In genomic region chr7:47474211-47474936, GRCh38 we compare ENCODE assay signal across 12 cellular contexts.
DNase-seq lines count a peak whose midpoint lies in the region; ATAC-seq, FAIRE-seq and TF ChIP-seq lines count a peak whose summit lies in the region.
"Had no signal": no experiment of that assay in that cellular context is flagged by ENCODE, and none has a peak within 500 bp of the region (broad histone marks: within the 10 kb centered on the region; RNA-seq: fewer than 3 reads in every experiment).

No MANE protein-coding gene starts in this region.

- H4K20me1 ChIP-seq in mammary epithelial cell (ENCODE audit: insufficient read depth, low read length) = no peaks in the 10 kb centered on the region
- H4K20me1 ChIP-seq in GM12878 (ENCODE audit: control insufficient read depth, insufficient read depth) = no peaks in the 10 kb centered on the region

- H3K4me3 ChIP-seq in breast epithelium (no peak overlapping the region), mammary epithelial cell (replicated peaks in 1 of 3; ENCODE audit: insufficient read depth in 1 of 3, low read depth in 2 of 3, low read length in 3 of 3) (no peak overlapping the region), GM12878 (no peak overlapping the region), mucosa of stomach (ENCODE audit: low read length) (peak overlapping the region; percentile 5)
- H3K4me3 ChIP-seq: mucosa of descending colon had no signal

- H3K36me3 ChIP-seq in breast epithelium (no peaks in the 10 kb centered on the region), mammary epithelial cell (ENCODE audit: insufficient read depth, low read length) (no peaks in the 10 kb centered on the region), GM12878 (ENCODE audit: control insufficient read depth in 2 of 2, insufficient read depth in 2 of 2, low read length in 1 of 2) (no peaks in the 10 kb centered on the region), mucosa of stomach (ENCODE audit: control insufficient read depth, insufficient read depth, low read length) (no peaks in the 10 kb centered on the region)

- H3K4me2 ChIP-seq in mammary epithelial cell (ENCODE audit: insufficient read depth, low read depth, low read length) = no peak overlapping the region
- H3K4me2 ChIP-seq in GM12878 (ENCODE audit: control insufficient read depth, insufficient read depth) = peak overlapping the region; percentile 17

- FAIRE-seq in GM12878 (lab: Jason Lieb, UNC) (peak; percentile 89), urothelium cell line (lab: Jason Lieb, UNC) (peak; percentile 100)
- FAIRE-seq: A204.1 had no signal

- H3K79me2 ChIP-seq in mammary epithelial cell (ENCODE audit: insufficient read depth, low read length) (peaks cover 11% of the 10 kb centered on the region), GM12878 (ENCODE audit: control insufficient read depth, insufficient read depth, low read length) (peaks cover 2% of the 10 kb centered on the region; the same call in 1 of the 2 replicates)

- H3K9ac ChIP-seq in mammary epithelial cell (ENCODE audit: insufficient read depth, low read length) (no peak overlapping the region), GM12878 (ENCODE audit: control insufficient read depth, insufficient read depth, low read length) (no peak overlapping the region), mucosa of stomach (ENCODE audit: low read length) (no peak overlapping the region)

- DNase-seq in breast epithelium (ENCODE audit: low spot score in 2 of 2) (no peak), mammary epithelial cell (no peak), GM12878 (ENCODE audit: low read depth, low spot score) (no peak), urothelium cell line (ENCODE audit: low spot score) (no peak), DMS79 (lab: John Stamatoyannopoulos, UW) (no peak), cortex of kidney (lab: John Stamatoyannopoulos, UW) (no peak), A172 (ENCODE audit: low spot score) (no peak)
- DNase-seq: NCI-H1105 treated with DMSO at 0.1 percent for 48 hours, retina had no signal

- whole genome bisulfite sequencing in mammary epithelial cell (ENCODE audit: low coverage, missing lambda C conversion rate) = 95% methylated on average over 2 of the region's 2 CpGs
- WGBS in GM12878 (ENCODE audit: insufficient coverage, insufficient replicate concordance, low lambda C conversion rate, missing lambda C conversion rate) = 77% methylated on average over 2 of the region's 2 CpGs

- no peak for TF ChIP-seq EP300 in GM12878 (IDR thresholded peaks at IDR 0.05; ENCODE audit: borderline replicate concordance in 1 of 2, control insufficient read depth in 1 of 2, low read depth in 2 of 2, low read length in 2 of 2)

- TF ChIP-seq POLR2A in breast epithelium (IDR thresholded peaks at IDR 0.05) = no peak
- TF ChIP-seq POLR2A in GM12878 (IDR thresholded peaks at IDR 0.05; ENCODE audit: low read depth, low read length) = no peak

- TF ChIP-seq CTCF in breast epithelium (IDR thresholded peaks at IDR 0.05) (no peak), mammary epithelial cell (conservative IDR thresholded peaks at IDR 0.05 in 1 of 2, IDR thresholded peaks at IDR 0.05 in 1 of 2; ENCODE audit: extremely low read depth in 1 of 2, insufficient read depth in 1 of 2, low read depth in 1 of 2, low read length in 2 of 2) (no peak), GM12878 (IDR thresholded peaks at IDR 0.05 in 2 of 3, conservative IDR thresholded peaks at IDR 0.05 in 1 of 3; ENCODE audit: control insufficient read depth in 2 of 3, extremely low read depth in 1 of 3, insufficient read depth in 1 of 3, low read depth in 3 of 3, low read length in 3 of 3) (no peak)

- intact Hi-C loops in breast epithelium (cut with DNase I; ENCODE audit: low total_unique reads) (no loop called here), mammary epithelial cell (cut with micrococcal nuclease) (loop anchor here (10.0 kb wide), 1 partner anchor 110 kb away; the partner anchor contains the start of gene TNS3), GM12878 (cut with micrococcal nuclease; ENCODE audit: unreplicated experiment) (no loop called here)

- POLR2A ChIA-PET in GM12878 (lab: Charles Lee) = no interaction called here

- H3K27ac ChIP-seq in breast epithelium = peak overlapping the region; percentile 81 to 88
- no peak overlapping the region for H3K27ac ChIP-seq in mammary epithelial cell (ENCODE audit: insufficient read depth, low read depth, low read length)
- H3K27ac ChIP-seq in GM12878 (ENCODE audit: control insufficient read depth, insufficient read depth) = no peak overlapping the region

- in situ Hi-C loops in mammary epithelial cell (cut with MboI; ENCODE audit: low sequenced_read_pairs in 2 of 2) (no loop called here), GM12878 (cut with MboI) (no loop called here)

- no peak overlapping the region for H2AFZ ChIP-seq in mammary epithelial cell (ENCODE audit: low read depth, low read length)
- no peak overlapping the region for H2AFZ ChIP-seq in GM12878 (ENCODE audit: control insufficient read depth, low read depth, low read length)

- TF ChIP-seq RAD21 in GM12878 (IDR thresholded peaks at IDR 0.05; ENCODE audit: insufficient read depth, low read depth, low read length) = no peak

- RAD21 ChIA-PET in GM12878 (lab: Charles Lee; ENCODE audit: unreplicated experiment) = no interaction called here

- CTCF ChIA-PET in mammary epithelial cell (lab: Charles Lee; ENCODE audit: low non-redundant PET) = no interaction called here
- CTCF ChIA-PET in GM12878 (lab: Yijun Ruan, JAX) = no interaction called here

- dilution Hi-C loops in mammary epithelial cell (cut with HindIII; ENCODE audit: low sequenced_read_pairs) = no loop called here

- H3K4me1 ChIP-seq in breast epithelium (peaks cover 5 to 7% of the 10 kb centered on the region in 2 donors), mammary epithelial cell (ENCODE audit: insufficient read depth, low read length) (peaks cover 21% of the 10 kb centered on the region), GM12878 (ENCODE audit: control insufficient read depth, insufficient read depth, low read length) (peaks cover 18% of the 10 kb centered on the region), mucosa of stomach (ENCODE audit: control insufficient read depth, insufficient read depth, low read length) (peaks cover 83% of the 10 kb centered on the region)

- SMC1A ChIA-PET in GM12878 (lab: Charles Lee; ENCODE audit: uncharacterized antibody, unreplicated experiment) = no interaction called here

- H3K9me3 ChIP-seq in breast epithelium (no peaks in the 10 kb centered on the region), mammary epithelial cell (replicated peaks; ENCODE audit: insufficient read depth, low read length) (no peaks in the 10 kb centered on the region), GM12878 (replicated peaks; ENCODE audit: control insufficient read depth, insufficient read depth, low read length) (no peaks in the 10 kb centered on the region), mucosa of stomach (ENCODE audit: control insufficient read depth, low read length) (no peaks in the 10 kb centered on the region)
- H3K9me3 ChIP-seq: mucosa of descending colon had no signal

- BruUV-seq in mammary epithelial cell (replicated peaks; lab: Mats Ljungman, UMichigan) (no TSS peak), GM12878 (replicated peaks; lab: Mats Ljungman, UMichigan) (no TSS peak)

- no peaks in the 10 kb centered on the region for H3K27me3 ChIP-seq in breast epithelium
- no peaks in the 10 kb centered on the region for H3K27me3 ChIP-seq in mammary epithelial cell (ENCODE audit: insufficient read depth, low read length)
- no peaks in the 10 kb centered on the region for H3K27me3 ChIP-seq in GM12878 (replicated peaks in 1 of 2; ENCODE audit: control insufficient read depth in 2 of 2, insufficient read depth in 2 of 2, low read length in 1 of 2)
- H3K27me3 ChIP-seq in mucosa of stomach (ENCODE audit: control insufficient read depth, insufficient read depth, low read length) = no peaks in the 10 kb centered on the region

- ATAC-seq in GM12878 = no peak

TF ChIP-seq in GM12878, 131 proteins besides CTCF, POLR2A, EP300 and RAD21:
- TF ChIP-seq HDGF (IDR thresholded peaks at IDR 0.05) (0 out of 2 replicates have a peak, but pooled peaks have one; percentile 31), NR2C2 (IDR thresholded peaks at IDR 0.05; ENCODE audit: borderline replicate concordance, control insufficient read depth, insufficient read length, low read depth) (peak; percentile 39), BHLHE40 (IDR thresholded peaks at IDR 0.05; ENCODE audit: borderline replicate concordance in 1 of 2, low read depth in 2 of 2, low read length in 1 of 2) (no peak), NFXL1 (IDR thresholded peaks at IDR 0.05; ENCODE audit: borderline replicate concordance) (no peak), NFIC (IDR thresholded peaks at IDR 0.05; ENCODE audit: low read depth, low read length) (0 out of 2 replicates have a peak, but pooled peaks have one; percentile 24), KLF5 (IDR thresholded peaks at IDR 0.05; ENCODE audit: partially characterized antibody) (no peak)

Comparison
In these comparisons a context has a peak if more than half of its experiments do, and no peak if none do; other contexts are left out.
1. H3K27ac ChIP-seq: peak in breast epithelium (2 of 2); none in mammary epithelial cell (single experiment) and GM12878 (single experiment).